In genomic region chr5:38677611-38678010, GRCh38 we compare ENCODE assay signal across 18 cellular contexts.
"Had no signal": no experiment of that assay in that cellular context is flagged by ENCODE, and none has a peak within 500 bp of the region (broad histone marks: within the 10 kb centered on the region; RNA-seq: fewer than 3 reads in every experiment).

No MANE protein-coding gene starts in this region.

- H2AFZ ChIP-seq: neural progenitor cell had no signal

- DNase-seq: cortex of kidney; effector CD4-positive, alpha-beta T cell; kidney; left cardiac atrium; left lung; mesendoderm; naive thymus-derived CD4-positive, alpha-beta T cell; ovary; right lobe of liver; small intestine; stimulated activated CD4-positive, alpha-beta T cell treated with anti-CD3 and anti-CD28 coated beads, Interleukin-15, amount 100 ng/mL, for 24 hours; stimulated activated CD4-positive, alpha-beta T cell treated with anti-CD3 and anti-CD28 coated beads, Interleukin-2, amount 100 ng/mL, for 48 hours; stimulated activated naive B cell treated with anti-CD40 and anti-IgM and Interleukin-4, amounts not matched to agents 10 μg/mL and 1 μg/mL and 100 μg/mL, for 72 hours; testis; tibial artery; upper lobe of right lung; uterus had no signal

- H3K4me1 ChIP-seq: left lung, right lobe of liver, testis, upper lobe of right lung, uterus had no signal

- H3K4me3 ChIP-seq: left lung, neural progenitor cell, ovary, right lobe of liver, testis, tibial artery, upper lobe of right lung, uterus had no signal

- H3K4me2 ChIP-seq: neural progenitor cell had no signal

- H3K9ac ChIP-seq: neural progenitor cell had no signal

- ATAC-seq: left cardiac atrium; left lung; naive thymus-derived CD4-positive, alpha-beta T cell; right lobe of liver; stimulated activated naive B cell treated with anti-CD40 and anti-IgM and Interleukin-4, amounts not matched to agents 10 μg/mL and 1 μg/mL and 100 μg/mL, for 72 hours; upper lobe of right lung had no signal

- H3K9me3 ChIP-seq: left lung, ovary, right lobe of liver, testis, tibial artery, upper lobe of right lung, uterus had no signal

- H3K27me3 ChIP-seq: left lung, neural progenitor cell, ovary, right lobe of liver, testis, tibial artery, upper lobe of right lung, uterus had no signal

- H3K27ac ChIP-seq: left lung, neural progenitor cell, ovary, right lobe of liver, testis, tibial artery, upper lobe of right lung, uterus had no signal

- H3K36me3 ChIP-seq: left lung, neural progenitor cell, ovary, right lobe of liver, tibial artery, upper lobe of right lung, uterus had no signal
